Comparison of ENCODE assay signal across 8 cellular contexts in the genomic region with DNA sequence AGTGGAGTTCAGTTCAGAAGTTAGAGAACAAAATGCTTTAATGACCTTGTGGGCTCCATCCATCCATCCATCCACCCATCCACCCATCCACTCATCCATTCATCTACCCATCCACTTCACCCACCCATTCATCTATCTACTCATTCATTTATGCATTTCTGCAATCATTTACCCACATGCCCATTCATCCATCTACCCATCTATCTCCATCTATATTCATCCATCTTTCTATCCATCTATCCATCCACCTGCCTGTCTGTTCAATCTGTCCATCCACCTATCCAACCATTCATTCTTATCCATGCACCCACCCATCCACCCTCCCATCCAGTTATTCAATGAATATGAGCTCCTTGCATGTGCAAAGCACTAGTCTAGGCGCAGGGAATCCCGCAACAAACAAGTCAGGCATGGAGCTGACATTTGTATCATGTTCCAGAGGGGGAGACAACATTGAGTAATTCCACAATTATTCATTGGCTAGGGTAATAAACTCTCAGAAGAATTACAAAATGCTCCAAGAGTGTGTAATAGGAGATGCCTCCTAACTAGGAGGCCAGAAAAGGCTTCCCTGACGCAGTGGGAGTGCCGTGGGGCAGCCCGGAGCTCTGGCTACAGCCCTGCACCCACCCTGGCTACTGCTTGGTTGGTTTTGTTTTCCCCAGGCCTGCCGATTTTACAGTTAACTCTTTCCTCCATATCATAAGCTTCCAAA.
DNase-seq lines count a peak whose midpoint lies in the region; ATAC-seq and TF ChIP-seq lines count a peak whose summit lies in the region.

No MANE protein-coding gene starts in this region.

- WGBS in body of pancreas, 2 donors, result 61 to 74% methylated on average over 6 of the region's 6 CpGs

- H3K36me3 Mint-ChIP-seq in natural killer cell treated with Interleukin-12 subunit alpha and Interleukin-12 subunit beta and Interleukin-15 and Interleukin-18, amount 100 ng/mL, for 72 hours, result no peaks in the 10 kb centered on the region

- intact Hi-C loops in body of pancreas (cut with DNase I), result no loop called here

- H3K27me3 Mint-ChIP-seq in natural killer cell treated with Interleukin-12 subunit alpha and Interleukin-12 subunit beta and Interleukin-15 and Interleukin-18, amount 100 ng/mL, for 72 hours, result peaks cover 3 to 16% of the 10 kb centered on the region in 2 donors

- H3K27ac Mint-ChIP-seq in natural killer cell treated with Interleukin-12 subunit alpha and Interleukin-12 subunit beta and Interleukin-15 and Interleukin-18, amount 100 ng/mL, for 72 hours, result no peak overlapping the region

- no peak for TF ChIP-seq POLR2A in body of pancreas (IDR thresholded peaks at IDR 0.05)

- DNase-seq in HCEC 1CT, result peak; percentile 94
- peak in 1 of 4 donors; percentile 17 for DNase-seq in body of pancreas
- peak; percentile 97 for DNase-seq in iris pigment epithelial cell (ENCODE audit: low read depth)
- no peak for DNase-seq in cerebellum (ENCODE audit: low spot score)
- no peak for DNase-seq in natural killer cell treated with Interleukin-12 subunit alpha and Interleukin-12 subunit beta and Interleukin-15 and Interleukin-18, amount 100 ng/mL, for 72 hours (ENCODE audit: low spot score)
- no peak for DNase-seq in T-helper 9 cell

- no peaks in the 10 kb centered on the region for H3K4me1 ChIP-seq in body of pancreas
- H3K4me1 ChIP-seq in skeletal muscle satellite cell (ENCODE audit: control insufficient read depth, insufficient read depth, low read length), result peaks cover 68% of the 10 kb centered on the region

- peak overlapping the region; percentile 48 for H3K4me2 ChIP-seq in skeletal muscle satellite cell (ENCODE audit: low read length)

- H3K4me1 Mint-ChIP-seq in natural killer cell treated with Interleukin-12 subunit alpha and Interleukin-12 subunit beta and Interleukin-15 and Interleukin-18, amount 100 ng/mL, for 72 hours (ENCODE audit: low read depth in 2 of 2), result no peaks in the 10 kb centered on the region

- no peaks in the 10 kb centered on the region for H3K9me3 ChIP-seq in body of pancreas
- H3K9me3 ChIP-seq in skeletal muscle satellite cell (replicated peaks; ENCODE audit: low read length), result no peaks in the 10 kb centered on the region

- TF ChIP-seq CTCF in body of pancreas (IDR thresholded peaks at IDR 0.05), result no peak

- no peaks in the 10 kb centered on the region for H3K36me3 ChIP-seq in body of pancreas (replicated peaks in 1 of 2; ENCODE audit: insufficient read depth in 1 of 2, low read depth in 2 of 2)
- no peaks in the 10 kb centered on the region for H3K36me3 ChIP-seq in skeletal muscle satellite cell (ENCODE audit: insufficient read depth, low read length)

- no peak overlapping the region for H3K4me3 Mint-ChIP-seq in natural killer cell treated with Interleukin-12 subunit alpha and Interleukin-12 subunit beta and Interleukin-15 and Interleukin-18, amount 100 ng/mL, for 72 hours

- H3K4me3 ChIP-seq in body of pancreas, result no peak overlapping the region
- H3K4me3 ChIP-seq in skeletal muscle satellite cell (ENCODE audit: low read length), result no peak overlapping the region

- ATAC-seq in body of pancreas (peak; percentile 65), HG02610 (IDR thresholded peaks at IDR 0.05; ENCODE audit: unreplicated experiment) (no peak)
- ATAC-seq in natural killer cell treated with Interleukin-12 subunit alpha and Interleukin-12 subunit beta and Interleukin-15 and Interleukin-18, amount 100 ng/mL, for 72 hours, result no peak

- H3K27me3 ChIP-seq in body of pancreas (no peaks in the 10 kb centered on the region), skeletal muscle satellite cell (ENCODE audit: control insufficient read depth, insufficient read depth, low read length) (no peaks in the 10 kb centered on the region)

- no peak overlapping the region for H3K27ac ChIP-seq in body of pancreas

- H3K9me3 Mint-ChIP-seq in natural killer cell treated with Interleukin-12 subunit alpha and Interleukin-12 subunit beta and Interleukin-15 and Interleukin-18, amount 100 ng/mL, for 72 hours, result no peaks in the 10 kb centered on the region

- H3K9ac ChIP-seq in skeletal muscle satellite cell (ENCODE audit: low read depth, low read length), result peak overlapping the region; percentile 75

Comparison
In these comparisons a context has a peak if more than half of its experiments do, and no peak if none do; other contexts are left out.
1. DNase-seq: peak in HCEC 1CT (single experiment) and iris pigment epithelial cell (single experiment); none in cerebellum (single experiment), natural killer cell treated with Interleukin-12 subunit alpha and Interleukin-12 subunit beta and Interleukin-15 and Interleukin-18, amount 100 ng/mL, for 72 hours (single experiment) and T-helper 9 cell (single experiment).